Comparison of ENCODE assay signal across 9 cellular contexts in the genomic region with DNA sequence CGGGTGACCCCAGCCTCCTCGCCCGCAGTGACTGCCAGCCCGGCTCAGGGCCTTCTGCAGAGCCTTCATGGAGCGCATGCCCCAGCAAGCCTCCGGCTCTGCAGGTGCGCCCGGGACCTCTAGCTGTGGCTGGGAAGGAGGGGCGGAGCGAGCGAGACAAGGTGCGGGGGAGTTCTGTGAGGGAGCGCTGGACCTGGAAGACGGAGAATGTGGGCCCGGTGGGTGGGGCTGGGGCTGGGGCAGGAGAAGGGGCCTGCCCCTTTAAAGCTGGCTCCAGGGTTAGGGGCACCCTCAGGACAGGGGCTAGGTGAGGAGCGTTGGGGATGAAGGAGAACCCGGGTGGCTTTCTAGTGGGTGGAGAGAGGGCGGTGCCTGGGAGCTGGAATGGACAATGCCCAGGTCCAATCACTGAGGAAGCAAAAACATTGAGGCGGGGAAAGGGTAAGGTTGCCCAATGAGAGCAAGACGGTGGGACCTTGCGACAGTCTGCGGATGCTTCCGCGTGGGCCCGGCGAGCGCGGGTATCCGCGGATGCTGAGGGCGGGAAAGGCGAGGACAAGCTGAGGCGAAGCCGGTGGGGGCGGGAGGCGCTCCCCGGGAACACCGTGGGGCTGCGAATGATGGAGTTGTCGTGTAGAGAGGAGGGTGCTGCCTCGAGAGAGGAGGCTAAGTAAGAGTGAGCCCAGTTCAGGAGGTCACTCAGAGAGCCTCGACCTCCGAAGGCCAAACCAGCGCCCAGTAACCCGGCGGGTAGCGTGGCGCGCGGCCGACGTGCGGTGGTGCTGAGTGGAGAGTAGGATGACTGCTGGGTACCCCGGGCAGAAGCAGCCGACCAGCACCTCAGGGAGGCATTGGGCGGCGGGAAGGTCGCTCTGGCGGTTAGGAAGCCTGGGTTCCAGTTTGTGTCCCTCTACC. TPM values are rescaled to one million over a fixed set of nuclear protein-coding genes. Genes with fewer than 3 reads are reported as not detected.
DNase-seq lines count a peak whose midpoint lies in the region; ATAC-seq and TF ChIP-seq lines count a peak whose summit lies in the region.
"Had no signal": no experiment of that assay in that cellular context is flagged by ENCODE, and none has a peak within 500 bp of the region (broad histone marks: within the 10 kb centered on the region; RNA-seq: fewer than 3 reads in every experiment).

A gene (minus strand): TSS at position 121 of the 915 bp plus-strand sequence. CDS start 43 bp downstream, at position 78.

- peak within 1 kb of the TSS; percentile 61 to 78 for H3K4me3 ChIP-seq in CD4-positive, alpha-beta memory T cell (ENCODE audit: low read length in 2 of 2)
- H3K4me3 ChIP-seq in HUES6 (ENCODE audit: low read depth, low read length) (peak within 1 kb of the TSS; percentile 78), SJSA1 (peak within 1 kb of the TSS; percentile 18), osteoblast (ENCODE audit: insufficient read depth, low read length) (peak within 1 kb of the TSS; percentile 70), testis (peak within 1 kb of the TSS; percentile 53 to 69)

- peak; percentile 73 for ATAC-seq in GM21360 (IDR thresholded peaks at IDR 0.05; ENCODE audit: unreplicated experiment)
- peak; percentile 98 for ATAC-seq in Right ventricle myocardium superior (ENCODE audit: poor library complexity)

- TF ChIP-seq CTCF in osteoblast (IDR thresholded peaks at IDR 0.05; ENCODE audit: extremely low read depth, low read depth, low read length) = no peak
- TF ChIP-seq CTCF in testis (IDR thresholded peaks at IDR 0.05) = no peak

- TF ChIP-seq POLR2A in testis (IDR thresholded peaks at IDR 0.05) = no peak

- no peaks in the 10 kb centered on the region for H3K27me3 ChIP-seq in CD4-positive, alpha-beta memory T cell (ENCODE audit: insufficient read depth, low read length)
- peaks cover 55% of the 10 kb centered on the region for H3K27me3 ChIP-seq in HUES6 (ENCODE audit: control insufficient read depth, insufficient read depth, low read length)
- H3K27me3 ChIP-seq in SJSA1 (replicated peaks) = peaks cover 46% of the 10 kb centered on the region
- H3K27me3 ChIP-seq in osteoblast (ENCODE audit: insufficient read depth, low read length) = peaks cover 52% of the 10 kb centered on the region
- no peaks in the 10 kb centered on the region for H3K27me3 ChIP-seq in testis

- intact Hi-C loops in CD4-positive, alpha-beta memory T cell (cut with micrococcal nuclease) = loop anchor here (1.0 kb wide), 1 partner anchor 20 kb away; a partner anchor contains a TSS
- intact Hi-C loops in Right ventricle myocardium superior (cut with DNase I) (no loop called here), testis (cut with DNase I; ENCODE audit: low total_unique reads) (no loop called here)

- H3K27ac ChIP-seq in CD4-positive, alpha-beta memory T cell (ENCODE audit: low read depth, low read length) = no peak within 1 kb of the TSS
- H3K27ac ChIP-seq in HUES6 (ENCODE audit: low read depth, low read length) (no peak within 1 kb of the TSS), SJSA1 (no peak within 1 kb of the TSS), osteoblast (ENCODE audit: low read depth, low read length) (no peak within 1 kb of the TSS), testis (no peak within 1 kb of the TSS)

- peaks cover 14% of the 10 kb centered on the region for H3K4me1 ChIP-seq in CD4-positive, alpha-beta memory T cell (ENCODE audit: insufficient read depth, low read length)
- H3K4me1 ChIP-seq in HUES6 (ENCODE audit: control insufficient read depth, insufficient read depth, low read length) (no peaks in the 10 kb centered on the region), SJSA1 (replicated peaks) (peaks cover 15% of the 10 kb centered on the region), osteoblast (ENCODE audit: insufficient read depth, low read length) (peaks cover 9% of the 10 kb centered on the region), testis (no peaks in the 10 kb centered on the region)

- no peaks in the 10 kb centered on the region for H4K20me1 ChIP-seq in osteoblast (ENCODE audit: insufficient read depth, low read length)

- POLR2A ChIA-PET in CD4-positive, alpha-beta memory T cell (lab: Charles Lee; ENCODE audit: partially characterized antibody) = interaction anchor here (0.6 to 1.8 kb wide), 13 partner anchors 20 to 515 kb away, joined by 3 to 9 read pairs (median 4); a partner anchor contains a TSS

- 9 to 10% methylated on average over 51 to 58 of the region's 59 CpGs for WGBS in testis, 2 donors

- H3K4me3 Mint-ChIP-seq in CD4-positive, alpha-beta memory T cell = peak within 1 kb of the TSS; percentile 89 to 98 (median 94)

- H3K36me3 ChIP-seq in CD4-positive, alpha-beta memory T cell (ENCODE audit: insufficient read depth, low read length) = no peaks in the 10 kb centered on the region
- no peaks in the 10 kb centered on the region for H3K36me3 ChIP-seq in HUES6 (ENCODE audit: control insufficient read depth, insufficient read depth, low read length)
- no peaks in the 10 kb centered on the region for H3K36me3 ChIP-seq in SJSA1
- no peaks in the 10 kb centered on the region for H3K36me3 ChIP-seq in osteoblast (ENCODE audit: insufficient read depth, low read length)
- no peaks in the 10 kb centered on the region for H3K36me3 ChIP-seq in testis (ENCODE audit: low read depth, missing control alignments)

- CTCF ChIA-PET in CD4-positive, alpha-beta memory T cell (lab: Charles Lee; ENCODE audit: partially characterized antibody) = interaction anchor here (0.6 to 1.3 kb wide), 3 partner anchors 8 to 369 kb away, joined by 3 to 4 read pairs (median 3); no protein-coding TSS in a partner anchor

- peaks cover 10% of the 10 kb centered on the region in 2 donors for H3K27me3 Mint-ChIP-seq in CD4-positive, alpha-beta memory T cell

- no peaks in the 10 kb centered on the region for H3K9me3 ChIP-seq in CD4-positive, alpha-beta memory T cell (ENCODE audit: control insufficient read depth in 1 of 2, low read length in 2 of 2)
- peaks cover 6% of the 10 kb centered on the region; the same call in 1 of the 2 replicates for H3K9me3 ChIP-seq in HUES6 (ENCODE audit: control insufficient read depth, insufficient read depth, low read depth, low read length)
- peaks cover 9% of the 10 kb centered on the region for H3K9me3 ChIP-seq in SJSA1 (replicated peaks)
- no peaks in the 10 kb centered on the region for H3K9me3 ChIP-seq in osteoblast (ENCODE audit: low read depth, low read length)
- H3K9me3 ChIP-seq in testis = no peaks in the 10 kb centered on the region

- peaks cover 11 to 21% (median 15%) of the 10 kb centered on the region in 4 donors for H3K4me1 Mint-ChIP-seq in CD4-positive, alpha-beta memory T cell

- peak within 1 kb of the TSS; percentile 87 for H3K4me2 ChIP-seq in osteoblast (ENCODE audit: insufficient read depth, low read length)

- peak within 1 kb of the TSS; percentile 82 for H2AFZ ChIP-seq in osteoblast (ENCODE audit: low read length)

- DNase-seq in CD4-positive, alpha-beta memory T cell = peak; percentile 80 to 84 (median 82)
- peak; percentile 39 to 51 for DNase-seq in SJSA1 (ENCODE audit: low read depth in 1 of 2, low spot score in 2 of 2)
- peak; percentile 39 for DNase-seq in activated naive CD8-positive, alpha-beta T cell treated with anti-CD3 and anti-CD28 coated beads, Interleukin-2, amount 50 U/mL, for 16 hours (ENCODE audit: low read depth, low spot score)
- peak; percentile 81 for DNase-seq in Right ventricle myocardium superior
- peak; percentile 98 for DNase-seq in osteoblast (ENCODE audit: insufficient read length, low spot score, missing footprints)
- DNase-seq in testis = peak; percentile 90

- H3K79me2 ChIP-seq in osteoblast (ENCODE audit: insufficient read depth, low read length) = no peaks in the 10 kb centered on the region

- H3K36me3 Mint-ChIP-seq in CD4-positive, alpha-beta memory T cell = peaks cover 0 to 2% of the 10 kb centered on the region in 2 donors

- H3K9me3 Mint-ChIP-seq in CD4-positive, alpha-beta memory T cell = no peaks in the 10 kb centered on the region

- H3K27ac Mint-ChIP-seq in CD4-positive, alpha-beta memory T cell = peak within 1 kb of the TSS; percentile 16 to 95 (median 87)

- peak within 1 kb of the TSS; percentile 51 for H3K9ac ChIP-seq in HUES6 (ENCODE audit: low read length)

RNA-seq across cellular contexts. Expression of the gene that starts here (rescaled TPM):
- 10 to 100 TPM in 1 of 2 experiments, 1 to 10 TPM in 1; 9.8 to 12.2 TPM for total RNA-seq in CD4-positive, alpha-beta memory T cell
- 1 to 10 TPM; 4.2 to 5.0 TPM for polyA plus RNA-seq in CD4-positive, alpha-beta memory T cell
- total RNA-seq in SJSA1 (2014; rRNA removed; shearing (Covaris generic)) = not detected in 2 replicates
- total RNA-seq in Right ventricle myocardium superior = 0.40 TPM
- 0.36 TPM in 1 of 2 replicates, not detected in the other for total RNA-seq in osteoblast
- 1 to 10 TPM; 3.8 to 4.7 TPM for total RNA-seq in testis
- polyA plus RNA-seq in testis (ENCODE audit: insufficient read depth, low read depth, low replicate concordance) = 2.2 TPM
- total RNA-seq: SK-MEL-5 had no signal

Comparison
In these comparisons a context has a peak if more than half of its experiments do, and no peak if none do; other contexts are left out.
1. Peak in DNase-seq and H3K4me3 ChIP-seq in SJSA1; RNA of the gene not detected or under 1 TPM.
2. Peak in DNase-seq and ATAC-seq in Right ventricle myocardium superior; RNA of the gene not detected or under 1 TPM.
3. Peak in DNase-seq, H3K4me3 ChIP-seq and H3K4me2 ChIP-seq in osteoblast; RNA of the gene not detected or under 1 TPM.
4. DNase-seq: peak in every context shown above with its lines; median percentile 98 in osteoblast; 90 in testis; 82 in CD4-positive, alpha-beta memory T cell; 81 in Right ventricle myocardium superior; 45 in SJSA1; 39 in activated naive CD8-positive, alpha-beta T cell treated with anti-CD3 and anti-CD28 coated beads, Interleukin-2, amount 50 U/mL, for 16 hours.
5. H3K4me3 ChIP-seq: peak in every context shown above with its lines; median percentile 78 in HUES6; 70 in osteoblast; 70 in CD4-positive, alpha-beta memory T cell; 61 in testis; 18 in SJSA1.